ENCODE assay signal across 14 cellular contexts in genomic region chr20:49230021-49230420, GRCh38. TPM values are rescaled to one million over a fixed set of nuclear protein-coding genes. Genes with fewer than 3 reads are reported as not detected.
DNase-seq lines count a peak whose midpoint lies in the region; ATAC-seq and TF ChIP-seq lines count a peak whose summit lies in the region.
"Had no signal": no experiment of that assay in that cellular context is flagged by ENCODE, and none has a peak within 500 bp of the region (broad histone marks: within the 10 kb centered on the region; RNA-seq: fewer than 3 reads in every experiment).

No MANE protein-coding gene starts in this region.

- peak overlapping the region; percentile 89 for H3K27ac Mint-ChIP-seq in stimulated activated memory B cell treated with anti-CD40 and anti-IgM and Interleukin-4, amounts not matched to agents 10 μg/mL and 1 μg/mL and 100 μg/mL, for 72 hours
- H3K27ac Mint-ChIP-seq: neural progenitor cell had no signal

- dilution Hi-C loops in mammary epithelial cell (cut with HindIII; ENCODE audit: low sequenced_read_pairs): no loop called here

- intact Hi-C loops in mammary epithelial cell (cut with micrococcal nuclease) (no loop called here), gastrocnemius medialis (cut with DNase I; ENCODE audit: low total_unique reads) (loop anchor here (5.0 kb wide), 1 partner anchor 42 kb away; no protein-coding TSS in a partner anchor)

- H3K4me2 ChIP-seq in mammary epithelial cell (ENCODE audit: insufficient read depth, low read depth, low read length) (peak overlapping the region; percentile 37), GM23248 (ENCODE audit: unreplicated experiment) (no peak overlapping the region)
- H3K4me2 ChIP-seq: A549, neural progenitor cell had no signal

- WGBS in mammary epithelial cell (ENCODE audit: low coverage, missing lambda C conversion rate): 94% methylated on average over 9 of the region's 10 CpGs
- WGBS in GM23248 (ENCODE audit: low coverage in 1 of 2, low lambda C conversion rate in 2 of 2, missing lambda C conversion rate in 2 of 2), 2 experiments: 94% methylated on average over 10 of the region's 10 CpGs

- no peaks in the 10 kb centered on the region for H3K27me3 Mint-ChIP-seq in stimulated activated memory B cell treated with anti-CD40 and anti-IgM and Interleukin-4, amounts not matched to agents 10 μg/mL and 1 μg/mL and 100 μg/mL, for 72 hours
- H3K27me3 Mint-ChIP-seq: activated CD8-positive, alpha-beta memory T cell treated with anti-CD3 and anti-CD28 coated beads, Interleukin-2, amount 10 ng/mL, durations not matched to agents 7 days and 5 days; activated naive CD4-positive, alpha-beta T cell treated with anti-CD3 and anti-CD28 coated beads, Interleukin-2, amount 50 U/mL, for 24 hours had no signal

- no TSS peak for BruUV-seq in mammary epithelial cell (replicated peaks; lab: Mats Ljungman, UMichigan)

- H3F3A ChIP-seq in GM23248 (ENCODE audit: insufficient read depth): no peaks in the 10 kb centered on the region

- H3K27ac ChIP-seq in mammary epithelial cell (ENCODE audit: insufficient read depth, low read depth, low read length) (no peak overlapping the region), gastrocnemius medialis (no peak overlapping the region), GM23248 (no peak overlapping the region)
- H3K27ac ChIP-seq: A549, neural progenitor cell, thoracic aorta had no signal

- H3K27me3 ChIP-seq in mammary epithelial cell (ENCODE audit: insufficient read depth, low read length): no peaks in the 10 kb centered on the region
- H3K27me3 ChIP-seq in gastrocnemius medialis: no peaks in the 10 kb centered on the region
- H3K27me3 ChIP-seq in GM23248 (replicated peaks; ENCODE audit: insufficient read depth): no peaks in the 10 kb centered on the region
- H3K27me3 ChIP-seq: heart left ventricle, neural progenitor cell had no signal

- H3K36me3 Mint-ChIP-seq in stimulated activated memory B cell treated with anti-CD40 and anti-IgM and Interleukin-4, amounts not matched to agents 10 μg/mL and 1 μg/mL and 100 μg/mL, for 72 hours: peaks cover 71% of the 10 kb centered on the region

- DNase-seq in NCI-H748 (lab: John Stamatoyannopoulos, UW; ENCODE audit: unreplicated experiment) (peak; percentile 54), NCI-H748 treated with DMSO at 0.1 percent for 48 hours (lab: John Stamatoyannopoulos, UW) (no peak), NCI-H510A (lab: John Stamatoyannopoulos, UW) (peak; percentile 92), mammary epithelial cell (no peak), foreskin melanocyte (no peak), gastrocnemius medialis (no peak), GM23248 (no peak)
- DNase-seq: activated CD8-positive, alpha-beta memory T cell treated with anti-CD3 and anti-CD28 coated beads, Interleukin-2, amount 10 ng/mL, durations not matched to agents 7 days and 5 days had no signal

- H3K9ac ChIP-seq in mammary epithelial cell (ENCODE audit: insufficient read depth, low read length): no peak overlapping the region
- no peak overlapping the region for H3K9ac ChIP-seq in GM23248
- H3K9ac ChIP-seq: neural progenitor cell had no signal

- TF ChIP-seq CTCF in mammary epithelial cell (conservative IDR thresholded peaks at IDR 0.05 in 1 of 2, IDR thresholded peaks at IDR 0.05 in 1 of 2; ENCODE audit: extremely low read depth in 1 of 2, insufficient read depth in 1 of 2, low read depth in 1 of 2, low read length in 2 of 2) (no peak), gastrocnemius medialis (IDR thresholded peaks at IDR 0.05 in 4 of 5, conservative IDR thresholded peaks at IDR 0.05 in 1 of 5) (no peak)

- no peak overlapping the region for H3K4me3 Mint-ChIP-seq in stimulated activated memory B cell treated with anti-CD40 and anti-IgM and Interleukin-4, amounts not matched to agents 10 μg/mL and 1 μg/mL and 100 μg/mL, for 72 hours
- H3K4me3 Mint-ChIP-seq: activated CD8-positive, alpha-beta memory T cell treated with anti-CD3 and anti-CD28 coated beads, Interleukin-2, amount 10 ng/mL, durations not matched to agents 7 days and 5 days; activated naive CD4-positive, alpha-beta T cell treated with anti-CD3 and anti-CD28 coated beads, Interleukin-2, amount 50 U/mL, for 24 hours; neural progenitor cell had no signal

- H3K4me1 ChIP-seq in mammary epithelial cell (ENCODE audit: insufficient read depth, low read length) (peaks cover 22% of the 10 kb centered on the region), gastrocnemius medialis (no peaks in the 10 kb centered on the region), GM23248 (ENCODE audit: insufficient read depth) (peaks cover 6% of the 10 kb centered on the region)
- H3K4me1 ChIP-seq: A549, neural progenitor cell had no signal

- H3K9me3 ChIP-seq in mammary epithelial cell (replicated peaks; ENCODE audit: insufficient read depth, low read length): no peaks in the 10 kb centered on the region
- H3K9me3 ChIP-seq in gastrocnemius medialis: no peaks in the 10 kb centered on the region
- H3K9me3 ChIP-seq in GM23248 (ENCODE audit: low read depth): no peaks in the 10 kb centered on the region
- H3K9me3 ChIP-seq: A549, heart left ventricle, thoracic aorta had no signal

- H2AFZ ChIP-seq in mammary epithelial cell (ENCODE audit: low read depth, low read length): no peak overlapping the region
- no peak overlapping the region for H2AFZ ChIP-seq in GM23248
- H2AFZ ChIP-seq: neural progenitor cell had no signal

- H4K20me1 ChIP-seq in mammary epithelial cell (ENCODE audit: insufficient read depth, low read length): no peaks in the 10 kb centered on the region
- H4K20me1 ChIP-seq in GM23248 (ENCODE audit: insufficient read depth): no peaks in the 10 kb centered on the region

- H3K9me3 Mint-ChIP-seq in stimulated activated memory B cell treated with anti-CD40 and anti-IgM and Interleukin-4, amounts not matched to agents 10 μg/mL and 1 μg/mL and 100 μg/mL, for 72 hours: no peaks in the 10 kb centered on the region
- H3K9me3 Mint-ChIP-seq: activated naive CD4-positive, alpha-beta T cell treated with anti-CD3 and anti-CD28 coated beads, Interleukin-2, amount 50 U/mL, for 24 hours; neural progenitor cell had no signal

- H3K36me3 ChIP-seq in mammary epithelial cell (ENCODE audit: insufficient read depth, low read length) (peaks cover 20% of the 10 kb centered on the region), gastrocnemius medialis (peaks cover 0 to 97% of the 10 kb centered on the region in 2 donors), GM23248 (ENCODE audit: low read depth) (peaks cover 38% of the 10 kb centered on the region)
- H3K36me3 ChIP-seq: neural progenitor cell had no signal

- peaks cover 28% of the 10 kb centered on the region for H3K4me1 Mint-ChIP-seq in stimulated activated memory B cell treated with anti-CD40 and anti-IgM and Interleukin-4, amounts not matched to agents 10 μg/mL and 1 μg/mL and 100 μg/mL, for 72 hours
- H3K4me1 Mint-ChIP-seq: activated naive CD4-positive, alpha-beta T cell treated with anti-CD3 and anti-CD28 coated beads, Interleukin-2, amount 50 U/mL, for 24 hours; neural progenitor cell had no signal

- in situ Hi-C loops in mammary epithelial cell (cut with MboI; ENCODE audit: low sequenced_read_pairs in 2 of 2) (no loop called here), gastrocnemius medialis (cut with MboI; ENCODE audit: low sequenced_read_pairs in 4 of 4) (no loop called here), GM23248 (cut with MboI) (no loop called here)

- CTCF ChIA-PET in mammary epithelial cell (lab: Charles Lee; ENCODE audit: low non-redundant PET): interaction anchor here (0.5 kb wide), 1 partner anchor 35 kb away, joined by 4 read pairs; no protein-coding TSS in a partner anchor

- H3K4me3 ChIP-seq in mammary epithelial cell (replicated peaks in 1 of 3; ENCODE audit: insufficient read depth in 1 of 3, low read depth in 2 of 3, low read length in 3 of 3) (no peak overlapping the region), gastrocnemius medialis (no peak overlapping the region), GM23248 (no peak overlapping the region)
- H3K4me3 ChIP-seq: A549, heart left ventricle, neural progenitor cell, thoracic aorta had no signal

- H3K79me2 ChIP-seq in mammary epithelial cell (ENCODE audit: insufficient read depth, low read length) (no peaks in the 10 kb centered on the region), GM23248 (ENCODE audit: insufficient read depth) (no peaks in the 10 kb centered on the region)

- H3K9me2 ChIP-seq in GM23248 (ENCODE audit: insufficient read depth): no peaks in the 10 kb centered on the region

- ATAC-seq in stimulated activated memory B cell treated with anti-CD40 and anti-IgM and Interleukin-4, amounts not matched to agents 10 μg/mL and 1 μg/mL and 100 μg/mL, for 72 hours: no peak
- no peak for ATAC-seq in gastrocnemius medialis
- ATAC-seq: activated CD8-positive, alpha-beta memory T cell treated with anti-CD3 and anti-CD28 coated beads, Interleukin-2, amount 10 ng/mL, durations not matched to agents 7 days and 5 days had no signal

- TF ChIP-seq POLR2A in gastrocnemius medialis (IDR thresholded peaks at IDR 0.05): no peak

RNA-seq across cellular contexts. Expression of gene DDX27, which starts 10.8 kb away (rescaled TPM):
- total RNA-seq in mammary epithelial cell (10 to 100 TPM; 39.0 to 44.1 TPM), gastrocnemius medialis (10 to 100 TPM; 12.6 to 39.7 (median 23.3) TPM)
- polyA plus RNA-seq in mammary epithelial cell (36.9 TPM), GM23248 (2016; fragmentation: Nextera tagmentation; extraction: Ambion mirVana) (35.6 and 36.3 TPM in 2 replicates)
- polyA minus RNA-seq in mammary epithelial cell: 52.4 TPM
- total RNA-seq in GM23248 (2014; rRNA removed; shearing (Covaris generic)): 24.2 and 25.3 TPM in 2 replicates

RNA-seq across cellular contexts. Expression of gene STAU1, which starts 41.9 kb away (rescaled TPM):
- 10 to 100 TPM; 52.7 to 87.1 TPM for total RNA-seq in mammary epithelial cell
- polyA plus RNA-seq in mammary epithelial cell: 41.6 TPM
- 107 TPM for polyA minus RNA-seq in mammary epithelial cell
- 10 to 100 TPM; 39.1 to 61.4 (median 54.4) TPM for total RNA-seq in gastrocnemius medialis
- total RNA-seq in GM23248 (2014; rRNA removed; shearing (Covaris generic)): 49.1 and 59.4 TPM in 2 replicates
- 76.2 and 78.2 TPM in 2 replicates for polyA plus RNA-seq in GM23248 (2016; fragmentation: Nextera tagmentation; extraction: Ambion mirVana)

RNA-seq across cellular contexts. Expression of gene ZNFX1, which starts 47.8 kb away (rescaled TPM):
- total RNA-seq in mammary epithelial cell (10 to 100 TPM; 24.9 to 34.0 TPM), gastrocnemius medialis (10 to 100 TPM; 28.7 to 34.9 (median 31.1) TPM)
- polyA plus RNA-seq in mammary epithelial cell (6.3 TPM), GM23248 (2016; fragmentation: Nextera tagmentation; extraction: Ambion mirVana) (47.3 and 49.2 TPM in 2 replicates)
- polyA minus RNA-seq in mammary epithelial cell: 54.2 TPM
- total RNA-seq in GM23248 (2014; rRNA removed; shearing (Covaris generic)): 46.5 and 50.7 TPM in 2 replicates

Comparison
In these comparisons a context has a peak if more than half of its experiments do, and no peak if none do; other contexts are left out.
1. DNase-seq: peak in NCI-H748 (single experiment) and NCI-H510A (single experiment); none in NCI-H748 treated with DMSO at 0.1 percent for 48 hours (single experiment), mammary epithelial cell (single experiment), foreskin melanocyte (single experiment), gastrocnemius medialis (0 of 2) and GM23248 (single experiment).